1 cellular context compared by ENCODE assay signal in the genomic region with DNA sequence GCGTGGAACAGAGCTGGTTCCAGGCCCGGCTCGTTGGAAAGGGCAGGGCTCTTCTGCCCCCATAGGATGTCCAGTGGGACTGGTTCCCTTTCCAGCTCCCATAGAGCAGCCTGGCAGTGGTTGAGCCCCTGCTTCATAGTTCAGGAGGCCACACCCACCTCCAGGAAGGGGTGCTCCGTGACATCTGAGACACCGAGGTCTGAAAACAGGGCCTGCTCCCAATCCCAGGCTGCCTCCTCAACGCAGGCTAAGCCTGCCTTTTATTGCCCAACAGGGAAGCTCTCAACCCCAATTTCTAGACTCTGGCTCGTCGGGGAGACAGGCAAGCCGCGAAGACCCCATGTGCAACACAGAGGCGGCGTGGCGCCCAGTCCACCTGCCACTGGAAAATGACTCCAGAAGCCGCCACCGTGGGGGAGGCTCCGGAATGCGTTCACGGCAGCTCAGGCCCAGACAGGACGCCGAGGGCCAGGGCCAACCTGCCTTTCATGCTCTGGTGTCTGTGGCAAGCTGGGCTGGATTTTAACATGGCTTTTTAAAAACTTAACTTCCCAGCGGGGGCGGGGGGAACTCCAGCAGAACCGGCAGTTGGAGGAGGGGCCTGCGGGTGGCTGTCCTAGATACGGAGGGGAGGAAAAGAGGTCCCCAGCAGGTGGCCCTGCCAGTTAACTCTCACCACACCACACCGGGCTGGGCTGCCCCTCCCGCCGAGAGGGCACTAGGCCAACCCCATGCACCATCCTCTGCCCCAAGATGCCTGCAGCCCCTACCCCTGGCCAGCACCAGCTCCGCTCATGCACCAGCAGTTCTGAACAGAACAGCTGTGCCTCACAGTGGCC.
TF ChIP-seq lines count a peak whose summit lies in the region.

No MANE protein-coding gene starts in this region.

TF ChIP-seq in GM12878, 131 proteins besides CTCF, POLR2A, EP300 and RAD21:
- TF ChIP-seq POLR2AphosphoS5 (IDR thresholded peaks at IDR 0.05; ENCODE audit: low read length) (peak; percentile 17; the same call in 1 of the 2 replicates), HDGF (IDR thresholded peaks at IDR 0.05) (no peak), CBFB (IDR thresholded peaks at IDR 0.05; ENCODE audit: low read depth) (no peak), CREB1 (IDR thresholded peaks at IDR 0.05; ENCODE audit: low read depth) (no peak), NR2C2 (IDR thresholded peaks at IDR 0.05; ENCODE audit: borderline replicate concordance, control insufficient read depth, insufficient read length, low read depth) (no peak), BHLHE40 (IDR thresholded peaks at IDR 0.05; ENCODE audit: borderline replicate concordance in 1 of 2, low read depth in 2 of 2, low read length in 1 of 2) (no peak), IKZF2 (IDR thresholded peaks at IDR 0.05) (no peak), E2F4 (IDR thresholded peaks at IDR 0.05; ENCODE audit: low read depth, low read length) (no peak), ZNF217 (IDR thresholded peaks at IDR 0.05) (no peak), HDAC2 (IDR thresholded peaks at IDR 0.05) (no peak), JUNB (IDR thresholded peaks at IDR 0.05) (no peak), ZSCAN29 (IDR thresholded peaks at IDR 0.05) (no peak), TBL1XR1 (IDR thresholded peaks at IDR 0.05; ENCODE audit: low read depth, low read length) (no peak), TCF3 (IDR thresholded peaks at IDR 0.05; ENCODE audit: borderline replicate concordance, insufficient read depth, low read depth, low read length) (0 out of 2 replicates have a peak, but pooled peaks have one; percentile 27), EGR1 (IDR thresholded peaks at IDR 0.05; ENCODE audit: borderline replicate concordance in 1 of 2, low read depth in 2 of 2, low read length in 2 of 2) (peak in 1 of 2 experiments; percentile 84; a peak in 2 of 3 replicates), STAT1 (conservative IDR thresholded peaks at IDR 0.05) (no peak), RFX5 (IDR thresholded peaks at IDR 0.05; ENCODE audit: low read depth, low read length) (no peak), ZNF24 (IDR thresholded peaks at IDR 0.05) (no peak), CEBPB (IDR thresholded peaks at IDR 0.05; ENCODE audit: borderline replicate concordance in 1 of 2, low read depth in 2 of 2, low read length in 2 of 2) (no peak), ZZZ3 (IDR thresholded peaks at IDR 0.05; ENCODE audit: control insufficient read depth, insufficient read length, low read depth) (no peak), PRDM15 (CRISPR knock-in tag; IDR thresholded peaks at IDR 0.05) (no peak), IRF4 (IDR thresholded peaks at IDR 0.05; ENCODE audit: low read depth, low read length) (no peak), CHD4 (IDR thresholded peaks at IDR 0.05) (no peak), GATAD2B (conservative IDR thresholded peaks at IDR 0.05; ENCODE audit: low read depth) (peak; percentile 15; the same call in 1 of the 2 replicates), IKZF1 (conservative IDR thresholded peaks at IDR 0.05) (0 out of 2 replicates have a peak, but pooled peaks have one; percentile 24), ATF3 (IDR thresholded peaks at IDR 0.05; ENCODE audit: borderline replicate concordance, extremely low read depth, low read depth, low read length) (no peak), EZH2 (IDR thresholded peaks at IDR 0.05; ENCODE audit: borderline replicate concordance, control insufficient read depth, low read depth, low read length) (no peak)
- TF ChIP-seq, protein P1, sequence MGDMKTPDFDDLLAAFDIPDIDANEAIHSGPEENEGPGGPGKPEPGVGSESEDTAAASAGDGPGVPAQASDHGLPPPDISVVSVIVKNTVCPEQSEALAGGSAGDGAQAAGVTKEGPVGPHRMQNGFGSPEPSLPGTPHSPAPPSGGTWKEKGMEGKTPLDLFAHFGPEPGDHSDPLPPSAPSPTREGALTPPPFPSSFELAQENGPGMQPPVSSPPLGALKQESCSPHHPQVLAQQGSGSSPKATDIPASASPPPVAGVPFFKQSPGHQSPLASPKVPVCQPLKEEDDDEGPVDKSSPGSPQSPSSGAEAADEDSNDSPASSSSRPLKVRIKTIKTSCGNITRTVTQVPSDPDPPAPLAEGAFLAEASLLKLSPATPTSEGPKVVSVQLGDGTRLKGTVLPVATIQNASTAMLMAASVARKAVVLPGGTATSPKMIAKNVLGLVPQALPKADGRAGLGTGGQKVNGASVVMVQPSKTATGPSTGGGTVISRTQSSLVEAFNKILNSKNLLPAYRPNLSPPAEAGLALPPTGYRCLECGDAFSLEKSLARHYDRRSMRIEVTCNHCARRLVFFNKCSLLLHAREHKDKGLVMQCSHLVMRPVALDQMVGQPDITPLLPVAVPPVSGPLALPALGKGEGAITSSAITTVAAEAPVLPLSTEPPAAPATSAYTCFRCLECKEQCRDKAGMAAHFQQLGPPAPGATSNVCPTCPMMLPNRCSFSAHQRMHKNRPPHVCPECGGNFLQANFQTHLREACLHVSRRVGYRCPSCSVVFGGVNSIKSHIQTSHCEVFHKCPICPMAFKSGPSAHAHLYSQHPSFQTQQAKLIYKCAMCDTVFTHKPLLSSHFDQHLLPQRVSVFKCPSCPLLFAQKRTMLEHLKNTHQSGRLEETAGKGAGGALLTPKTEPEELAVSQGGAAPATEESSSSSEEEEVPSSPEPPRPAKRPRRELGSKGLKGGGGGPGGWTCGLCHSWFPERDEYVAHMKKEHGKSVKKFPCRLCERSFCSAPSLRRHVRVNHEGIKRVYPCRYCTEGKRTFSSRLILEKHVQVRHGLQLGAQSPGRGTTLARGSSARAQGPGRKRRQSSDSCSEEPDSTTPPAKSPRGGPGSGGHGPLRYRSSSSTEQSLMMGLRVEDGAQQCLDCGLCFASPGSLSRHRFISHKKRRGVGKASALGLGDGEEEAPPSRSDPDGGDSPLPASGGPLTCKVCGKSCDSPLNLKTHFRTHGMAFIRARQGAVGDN (IDR thresholded peaks at IDR 0.05): no peak
- TF ChIP-seq, protein P2, sequence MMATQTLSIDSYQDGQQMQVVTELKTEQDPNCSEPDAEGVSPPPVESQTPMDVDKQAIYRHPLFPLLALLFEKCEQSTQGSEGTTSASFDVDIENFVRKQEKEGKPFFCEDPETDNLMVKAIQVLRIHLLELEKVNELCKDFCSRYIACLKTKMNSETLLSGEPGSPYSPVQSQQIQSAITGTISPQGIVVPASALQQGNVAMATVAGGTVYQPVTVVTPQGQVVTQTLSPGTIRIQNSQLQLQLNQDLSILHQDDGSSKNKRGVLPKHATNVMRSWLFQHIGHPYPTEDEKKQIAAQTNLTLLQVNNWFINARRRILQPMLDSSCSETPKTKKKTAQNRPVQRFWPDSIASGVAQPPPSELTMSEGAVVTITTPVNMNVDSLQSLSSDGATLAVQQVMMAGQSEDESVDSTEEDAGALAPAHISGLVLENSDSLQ (IDR thresholded peaks at IDR 0.05): no peak
- TF ChIP-seq, protein P3, sequence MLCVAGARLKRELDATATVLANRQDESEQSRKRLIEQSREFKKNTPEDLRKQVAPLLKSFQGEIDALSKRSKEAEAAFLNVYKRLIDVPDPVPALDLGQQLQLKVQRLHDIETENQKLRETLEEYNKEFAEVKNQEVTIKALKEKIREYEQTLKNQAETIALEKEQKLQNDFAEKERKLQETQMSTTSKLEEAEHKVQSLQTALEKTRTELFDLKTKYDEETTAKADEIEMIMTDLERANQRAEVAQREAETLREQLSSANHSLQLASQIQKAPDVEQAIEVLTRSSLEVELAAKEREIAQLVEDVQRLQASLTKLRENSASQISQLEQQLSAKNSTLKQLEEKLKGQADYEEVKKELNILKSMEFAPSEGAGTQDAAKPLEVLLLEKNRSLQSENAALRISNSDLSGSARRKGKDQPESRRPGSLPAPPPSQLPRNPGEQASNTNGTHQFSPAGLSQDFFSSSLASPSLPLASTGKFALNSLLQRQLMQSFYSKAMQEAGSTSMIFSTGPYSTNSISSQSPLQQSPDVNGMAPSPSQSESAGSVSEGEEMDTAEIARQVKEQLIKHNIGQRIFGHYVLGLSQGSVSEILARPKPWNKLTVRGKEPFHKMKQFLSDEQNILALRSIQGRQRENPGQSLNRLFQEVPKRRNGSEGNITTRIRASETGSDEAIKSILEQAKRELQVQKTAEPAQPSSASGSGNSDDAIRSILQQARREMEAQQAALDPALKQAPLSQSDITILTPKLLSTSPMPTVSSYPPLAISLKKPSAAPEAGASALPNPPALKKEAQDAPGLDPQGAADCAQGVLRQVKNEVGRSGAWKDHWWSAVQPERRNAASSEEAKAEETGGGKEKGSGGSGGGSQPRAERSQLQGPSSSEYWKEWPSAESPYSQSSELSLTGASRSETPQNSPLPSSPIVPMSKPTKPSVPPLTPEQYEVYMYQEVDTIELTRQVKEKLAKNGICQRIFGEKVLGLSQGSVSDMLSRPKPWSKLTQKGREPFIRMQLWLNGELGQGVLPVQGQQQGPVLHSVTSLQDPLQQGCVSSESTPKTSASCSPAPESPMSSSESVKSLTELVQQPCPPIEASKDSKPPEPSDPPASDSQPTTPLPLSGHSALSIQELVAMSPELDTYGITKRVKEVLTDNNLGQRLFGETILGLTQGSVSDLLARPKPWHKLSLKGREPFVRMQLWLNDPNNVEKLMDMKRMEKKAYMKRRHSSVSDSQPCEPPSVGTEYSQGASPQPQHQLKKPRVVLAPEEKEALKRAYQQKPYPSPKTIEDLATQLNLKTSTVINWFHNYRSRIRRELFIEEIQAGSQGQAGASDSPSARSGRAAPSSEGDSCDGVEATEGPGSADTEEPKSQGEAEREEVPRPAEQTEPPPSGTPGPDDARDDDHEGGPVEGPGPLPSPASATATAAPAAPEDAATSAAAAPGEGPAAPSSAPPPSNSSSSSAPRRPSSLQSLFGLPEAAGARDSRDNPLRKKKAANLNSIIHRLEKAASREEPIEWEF (IDR thresholded peaks at IDR 0.05; ENCODE audit: insufficient replicate concordance, low read depth, low read length): no peak
- TF ChIP-seq, protein P4, sequence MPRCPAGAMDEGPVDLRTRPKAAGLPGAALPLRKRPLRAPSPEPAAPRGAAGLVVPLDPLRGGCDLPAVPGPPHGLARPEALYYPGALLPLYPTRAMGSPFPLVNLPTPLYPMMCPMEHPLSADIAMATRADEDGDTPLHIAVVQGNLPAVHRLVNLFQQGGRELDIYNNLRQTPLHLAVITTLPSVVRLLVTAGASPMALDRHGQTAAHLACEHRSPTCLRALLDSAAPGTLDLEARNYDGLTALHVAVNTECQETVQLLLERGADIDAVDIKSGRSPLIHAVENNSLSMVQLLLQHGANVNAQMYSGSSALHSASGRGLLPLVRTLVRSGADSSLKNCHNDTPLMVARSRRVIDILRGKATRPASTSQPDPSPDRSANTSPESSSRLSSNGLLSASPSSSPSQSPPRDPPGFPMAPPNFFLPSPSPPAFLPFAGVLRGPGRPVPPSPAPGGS (IDR thresholded peaks at IDR 0.05; ENCODE audit: borderline replicate concordance, insufficient read depth, low read depth, low read length, poor library complexity, severe bottlenecking): no peak
- TF ChIP-seq, protein P5, sequence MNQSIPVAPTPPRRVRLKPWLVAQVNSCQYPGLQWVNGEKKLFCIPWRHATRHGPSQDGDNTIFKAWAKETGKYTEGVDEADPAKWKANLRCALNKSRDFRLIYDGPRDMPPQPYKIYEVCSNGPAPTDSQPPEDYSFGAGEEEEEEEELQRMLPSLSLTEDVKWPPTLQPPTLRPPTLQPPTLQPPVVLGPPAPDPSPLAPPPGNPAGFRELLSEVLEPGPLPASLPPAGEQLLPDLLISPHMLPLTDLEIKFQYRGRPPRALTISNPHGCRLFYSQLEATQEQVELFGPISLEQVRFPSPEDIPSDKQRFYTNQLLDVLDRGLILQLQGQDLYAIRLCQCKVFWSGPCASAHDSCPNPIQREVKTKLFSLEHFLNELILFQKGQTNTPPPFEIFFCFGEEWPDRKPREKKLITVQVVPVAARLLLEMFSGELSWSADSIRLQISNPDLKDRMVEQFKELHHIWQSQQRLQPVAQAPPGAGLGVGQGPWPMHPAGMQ (IDR thresholded peaks at IDR 0.05; ENCODE audit: borderline replicate concordance): no peak
- TF ChIP-seq, protein P6, sequence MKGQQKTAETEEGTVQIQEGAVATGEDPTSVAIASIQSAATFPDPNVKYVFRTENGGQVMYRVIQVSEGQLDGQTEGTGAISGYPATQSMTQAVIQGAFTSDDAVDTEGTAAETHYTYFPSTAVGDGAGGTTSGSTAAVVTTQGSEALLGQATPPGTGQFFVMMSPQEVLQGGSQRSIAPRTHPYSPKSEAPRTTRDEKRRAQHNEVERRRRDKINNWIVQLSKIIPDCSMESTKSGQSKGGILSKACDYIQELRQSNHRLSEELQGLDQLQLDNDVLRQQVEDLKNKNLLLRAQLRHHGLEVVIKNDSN (IDR thresholded peaks at IDR 0.05; ENCODE audit: borderline replicate concordance, extremely low read length, insufficient read depth, low read depth, low read length): no peak
